Comparison of ENCODE assay signal across 1 cellular context in genomic region chr21:46128983-46129571, GRCh38.
TF ChIP-seq lines count a peak whose summit lies in the region.

No MANE protein-coding gene starts in this region.

TF ChIP-seq in GM23338, 12 proteins besides CTCF, POLR2A, EP300 and RAD21:
- TF ChIP-seq POLR2AphosphoS5 (IDR thresholded peaks at IDR 0.05; ENCODE audit: low read depth) (no peak), REST (IDR thresholded peaks at IDR 0.05; ENCODE audit: unreplicated experiment) (no peak), ZNF331 (CRISPR knock-in tag; IDR thresholded peaks at IDR 0.05; ENCODE audit: low read depth) (no peak), CREB1 (CRISPR knock-in tag; IDR thresholded peaks at IDR 0.05; ENCODE audit: low read depth) (no peak), JUNB (IDR thresholded peaks at IDR 0.05; ENCODE audit: unreplicated experiment) (no peak), STAT1 (IDR thresholded peaks at IDR 0.05; ENCODE audit: unreplicated experiment) (no peak), ZNF114 (CRISPR knock-in tag; IDR thresholded peaks at IDR 0.05) (no peak), EZH2phosphoT487 (IDR thresholded peaks at IDR 0.05; ENCODE audit: unreplicated experiment) (no peak), EZH2 (IDR thresholded peaks at IDR 0.05; ENCODE audit: low read depth, unreplicated experiment) (no peak), NANOG (IDR thresholded peaks at IDR 0.05; ENCODE audit: borderline replicate concordance) (no peak)
- TF ChIP-seq, protein P1, sequence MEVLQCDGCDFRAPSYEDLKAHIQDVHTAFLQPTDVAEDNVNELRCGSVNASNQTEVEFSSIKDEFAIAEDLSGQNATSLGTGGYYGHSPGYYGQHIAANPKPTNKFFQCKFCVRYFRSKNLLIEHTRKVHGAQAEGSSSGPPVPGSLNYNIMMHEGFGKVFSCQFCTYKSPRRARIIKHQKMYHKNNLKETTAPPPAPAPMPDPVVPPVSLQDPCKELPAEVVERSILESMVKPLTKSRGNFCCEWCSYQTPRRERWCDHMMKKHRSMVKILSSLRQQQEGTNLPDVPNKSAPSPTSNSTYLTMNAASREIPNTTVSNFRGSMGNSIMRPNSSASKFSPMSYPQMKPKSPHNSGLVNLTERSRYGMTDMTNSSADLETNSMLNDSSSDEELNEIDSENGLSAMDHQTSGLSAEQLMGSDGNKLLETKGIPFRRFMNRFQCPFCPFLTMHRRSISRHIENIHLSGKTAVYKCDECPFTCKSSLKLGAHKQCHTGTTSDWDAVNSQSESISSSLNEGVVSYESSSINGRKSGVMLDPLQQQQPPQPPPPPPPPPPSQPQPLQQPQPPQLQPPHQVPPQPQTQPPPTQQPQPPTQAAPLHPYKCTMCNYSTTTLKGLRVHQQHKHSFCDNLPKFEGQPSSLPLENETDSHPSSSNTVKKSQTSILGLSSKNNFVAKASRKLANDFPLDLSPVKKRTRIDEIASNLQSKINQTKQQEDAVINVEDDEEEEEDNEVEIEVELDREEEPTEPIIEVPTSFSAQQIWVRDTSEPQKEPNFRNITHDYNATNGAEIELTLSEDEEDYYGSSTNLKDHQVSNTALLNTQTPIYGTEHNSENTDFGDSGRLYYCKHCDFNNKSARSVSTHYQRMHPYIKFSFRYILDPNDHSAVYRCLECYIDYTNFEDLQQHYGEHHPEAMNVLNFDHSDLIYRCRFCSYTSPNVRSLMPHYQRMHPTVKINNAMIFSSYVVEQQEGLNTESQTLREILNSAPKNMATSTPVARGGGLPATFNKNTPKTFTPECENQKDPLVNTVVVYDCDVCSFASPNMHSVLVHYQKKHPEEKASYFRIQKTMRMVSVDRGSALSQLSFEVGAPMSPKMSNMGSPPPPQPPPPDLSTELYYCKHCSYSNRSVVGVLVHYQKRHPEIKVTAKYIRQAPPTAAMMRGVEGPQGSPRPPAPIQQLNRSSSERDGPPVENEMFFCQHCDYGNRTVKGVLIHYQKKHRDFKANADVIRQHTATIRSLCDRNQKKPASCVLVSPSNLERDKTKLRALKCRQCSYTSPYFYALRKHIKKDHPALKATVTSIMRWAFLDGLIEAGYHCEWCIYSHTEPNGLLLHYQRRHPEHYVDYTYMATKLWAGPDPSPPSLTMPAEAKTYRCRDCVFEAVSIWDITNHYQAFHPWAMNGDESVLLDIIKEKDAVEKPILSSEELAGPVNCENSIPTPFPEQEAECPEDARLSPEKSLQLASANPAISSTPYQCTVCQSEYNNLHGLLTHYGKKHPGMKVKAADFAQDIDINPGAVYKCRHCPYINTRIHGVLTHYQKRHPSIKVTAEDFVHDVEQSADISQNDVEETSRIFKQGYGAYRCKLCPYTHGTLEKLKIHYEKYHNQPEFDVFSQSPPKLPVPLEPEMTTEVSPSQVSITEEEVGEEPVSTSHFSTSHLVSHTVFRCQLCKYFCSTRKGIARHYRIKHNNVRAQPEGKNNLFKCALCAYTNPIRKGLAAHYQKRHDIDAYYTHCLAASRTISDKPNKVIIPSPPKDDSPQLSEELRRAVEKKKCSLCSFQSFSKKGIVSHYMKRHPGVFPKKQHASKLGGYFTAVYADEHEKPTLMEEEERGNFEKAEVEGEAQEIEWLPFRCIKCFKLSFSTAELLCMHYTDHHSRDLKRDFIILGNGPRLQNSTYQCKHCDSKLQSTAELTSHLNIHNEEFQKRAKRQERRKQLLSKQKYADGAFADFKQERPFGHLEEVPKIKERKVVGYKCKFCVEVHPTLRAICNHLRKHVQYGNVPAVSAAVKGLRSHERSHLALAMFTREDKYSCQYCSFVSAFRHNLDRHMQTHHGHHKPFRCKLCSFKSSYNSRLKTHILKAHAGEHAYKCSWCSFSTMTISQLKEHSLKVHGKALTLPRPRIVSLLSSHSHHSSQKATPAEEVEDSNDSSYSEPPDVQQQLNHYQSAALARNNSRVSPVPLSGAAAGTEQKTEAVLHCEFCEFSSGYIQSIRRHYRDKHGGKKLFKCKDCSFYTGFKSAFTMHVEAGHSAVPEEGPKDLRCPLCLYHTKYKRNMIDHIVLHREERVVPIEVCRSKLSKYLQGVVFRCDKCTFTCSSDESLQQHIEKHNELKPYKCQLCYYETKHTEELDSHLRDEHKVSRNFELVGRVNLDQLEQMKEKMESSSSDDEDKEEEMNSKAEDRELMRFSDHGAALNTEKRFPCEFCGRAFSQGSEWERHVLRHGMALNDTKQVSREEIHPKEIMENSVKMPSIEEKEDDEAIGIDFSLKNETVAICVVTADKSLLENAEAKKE (CRISPR knock-in tag; IDR thresholded peaks at IDR 0.05): no peak
- TF ChIP-seq, protein P2, sequence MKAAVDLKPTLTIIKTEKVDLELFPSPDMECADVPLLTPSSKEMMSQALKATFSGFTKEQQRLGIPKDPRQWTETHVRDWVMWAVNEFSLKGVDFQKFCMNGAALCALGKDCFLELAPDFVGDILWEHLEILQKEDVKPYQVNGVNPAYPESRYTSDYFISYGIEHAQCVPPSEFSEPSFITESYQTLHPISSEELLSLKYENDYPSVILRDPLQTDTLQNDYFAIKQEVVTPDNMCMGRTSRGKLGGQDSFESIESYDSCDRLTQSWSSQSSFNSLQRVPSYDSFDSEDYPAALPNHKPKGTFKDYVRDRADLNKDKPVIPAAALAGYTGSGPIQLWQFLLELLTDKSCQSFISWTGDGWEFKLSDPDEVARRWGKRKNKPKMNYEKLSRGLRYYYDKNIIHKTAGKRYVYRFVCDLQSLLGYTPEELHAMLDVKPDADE (IDR thresholded peaks at IDR 0.05): no peak
